ENCODE assay signal across 24 cellular contexts in genomic region chr20:54433653-54434052, GRCh38. TPM values are rescaled to one million over a fixed set of nuclear protein-coding genes. Genes with fewer than 3 reads are reported as not detected.
DNase-seq lines count a peak whose midpoint lies in the region; ATAC-seq and TF ChIP-seq lines count a peak whose summit lies in the region.
"Had no signal": no experiment of that assay in that cellular context is flagged by ENCODE, and none has a peak within 500 bp of the region (broad histone marks: within the 10 kb centered on the region; RNA-seq: fewer than 3 reads in every experiment).

No MANE protein-coding gene starts in this region.

- no peak overlapping the region for H3K4me3 ChIP-seq in body of pancreas
- H3K4me3 ChIP-seq: breast epithelium, HAP-1 had no signal

- no peak for TF ChIP-seq POLR2A in body of pancreas (IDR thresholded peaks at IDR 0.05)

- DNase-seq in DMS153 (lab: John Stamatoyannopoulos, UW) = peak; percentile 81
- peak; percentile 87 for DNase-seq in NCI-H1092 (lab: John Stamatoyannopoulos, UW)
- peak; percentile 68 to 86 (median 74) for DNase-seq in body of pancreas
- DNase-seq in occipital lobe (lab: John Stamatoyannopoulos, UW) = peak; percentile 3
- no peak for DNase-seq in activated CD4-positive, CD25-positive, alpha-beta regulatory T cell (lab: John Stamatoyannopoulos, UW)
- DNase-seq: activated CD4-positive, alpha-beta T cell treated with anti-CD3 and anti-CD28 coated beads, Interleukin-2, amount 50 U/mL, for 48 hours; activated CD8-positive, alpha-beta memory T cell treated with anti-CD3 and anti-CD28 coated beads, Interleukin-2, amount 50 U/mL, for 48 hours; activated effector memory CD4-positive, alpha-beta T cell treated with anti-CD3 and anti-CD28 coated beads, Interleukin-2, amount 50 U/mL, for 16 hours; activated naive CD8-positive, alpha-beta T cell treated with anti-CD3 and anti-CD28 coated beads, Interleukin-2, amount 50 U/mL, for 24 hours; GF-D8; KBM-7; left colon; midbrain; NCI-H2081 treated with DMSO at 0.1 percent for 48 hours; NCI-H526 treated with DMSO at 0.1 percent for 48 hours; nephron progenitor cell; T-helper 9 cell had no signal

- H3K36me3 ChIP-seq in body of pancreas (replicated peaks in 1 of 2; ENCODE audit: insufficient read depth in 1 of 2, low read depth in 2 of 2) = no peaks in the 10 kb centered on the region
- H3K36me3 ChIP-seq: breast epithelium, HAP-1 had no signal

- intact Hi-C loops in body of pancreas (cut with DNase I) = no loop called here

- no peaks in the 10 kb centered on the region for H3K9me3 ChIP-seq in body of pancreas
- H3K9me3 ChIP-seq: breast epithelium, HAP-1 had no signal

- H3K27ac ChIP-seq in body of pancreas = peak overlapping the region in 2 of 4 donors; percentile 23 to 27
- H3K27ac ChIP-seq: breast epithelium, RWPE1 had no signal

- peak; percentile 77 for ATAC-seq in body of pancreas
- no peak for ATAC-seq in HG03354 (IDR thresholded peaks at IDR 0.05; ENCODE audit: poor library complexity, severe bottlenecking, unreplicated experiment)
- ATAC-seq in HG03280 (IDR thresholded peaks at IDR 0.05; ENCODE audit: unreplicated experiment) = no peak
- ATAC-seq: activated naive CD8-positive, alpha-beta T cell treated with anti-CD3 and anti-CD28 coated beads, Interleukin-2, amount 50 U/mL, for 24 hours; left colon; WTC11 had no signal

- 17 to 27% methylated on average over 9 of the region's 9 CpGs for WGBS in body of pancreas, 2 donors

- H3K4me1 ChIP-seq in body of pancreas = peaks cover 29% of the 10 kb centered on the region
- H3K4me1 ChIP-seq: breast epithelium, HAP-1 had no signal

- no peaks in the 10 kb centered on the region for H3K27me3 ChIP-seq in body of pancreas
- H3K27me3 ChIP-seq: breast epithelium had no signal

- TF ChIP-seq CTCF in body of pancreas (IDR thresholded peaks at IDR 0.05) = peak in 1 of 7 experiments; percentile 13

RNA-seq across cellular contexts. Expression of gene DOK5, which starts 41.7 kb away (rescaled TPM):
- total RNA-seq in body of pancreas = 1 to 10 TPM in 1 of 2 donors, not detected in 1; 1.3 TPM
- total RNA-seq in occipital lobe = 350 TPM
- total RNA-seq: HT-29 had no signal

Comparison
In these comparisons a context has a peak if more than half of its experiments do, and no peak if none do; other contexts are left out.
1. DNase-seq: peak in DMS153 (single experiment), NCI-H1092 (single experiment), body of pancreas (4 of 4) and occipital lobe (single experiment); none in activated CD4-positive, CD25-positive, alpha-beta regulatory T cell (0 of 4).
2. RNA of gene DOK5, which starts 41.7 kb away (total RNA-seq): 350 TPM in occipital lobe (single experiment); 1.3 TPM in body of pancreas; every median in the first group is over 100 times any median in the second.